ENCODE assay signal across 9 cellular contexts in genomic region chr2:12819098-12819465, GRCh38.
DNase-seq lines count a peak whose midpoint lies in the region; ATAC-seq, FAIRE-seq and TF ChIP-seq lines count a peak whose summit lies in the region.
"Had no signal": no experiment of that assay in that cellular context is flagged by ENCODE, and none has a peak within 500 bp of the region (broad histone marks: within the 10 kb centered on the region; RNA-seq: fewer than 3 reads in every experiment).

No MANE protein-coding gene starts in this region.

- H3K9me3 ChIP-seq in keratinocyte (ENCODE audit: control insufficient read depth, low read depth, low read length): no peaks in the 10 kb centered on the region
- no peaks in the 10 kb centered on the region for H3K9me3 ChIP-seq in suprapubic skin

- peaks cover 8% of the 10 kb centered on the region for H3K27me3 Mint-ChIP-seq in activated CD4-positive, alpha-beta memory T cell treated with anti-CD3 and anti-CD28 coated beads, Interleukin-2, amount 10 ng/mL, durations not matched to agents 7 days and 5 days

- H3K27me3 ChIP-seq in keratinocyte (ENCODE audit: control insufficient read depth, extremely low read depth, insufficient read depth, low read length) (no peaks in the 10 kb centered on the region), suprapubic skin (no peaks in the 10 kb centered on the region)

- CTCF ChIA-PET in activated CD4-positive, alpha-beta memory T cell treated with anti-CD3 and anti-CD28 coated beads, Interleukin-2, amount 10 ng/mL, durations not matched to agents 7 days and 5 days (lab: Charles Lee): no interaction called here

- peak; percentile 98 for FAIRE-seq in keratinocyte (lab: Jason Lieb, UNC)

- no peaks in the 10 kb centered on the region for H3K79me2 ChIP-seq in keratinocyte (ENCODE audit: control insufficient read depth, insufficient read depth, low read length)

- H3K4me3 Mint-ChIP-seq in activated CD4-positive, alpha-beta memory T cell treated with anti-CD3 and anti-CD28 coated beads, Interleukin-2, amount 10 ng/mL, durations not matched to agents 7 days and 5 days: no peak overlapping the region

- peaks cover 3% of the 10 kb centered on the region for H3K4me1 Mint-ChIP-seq in activated CD4-positive, alpha-beta memory T cell treated with anti-CD3 and anti-CD28 coated beads, Interleukin-2, amount 10 ng/mL, durations not matched to agents 7 days and 5 days

- H2AFZ ChIP-seq in keratinocyte (ENCODE audit: control insufficient read depth, low read length): peak overlapping the region; percentile 44

- TF ChIP-seq CTCF in astrocyte of the cerebellum (IDR thresholded peaks at IDR 0.05; ENCODE audit: low read depth, low read length, missing control alignments) (no peak), keratinocyte (optimal IDR thresholded peaks at IDR 0.05 in 1 of 3, IDR thresholded peaks at IDR 0.05 in 1 of 3, conservative IDR thresholded peaks at IDR 0.05 in 1 of 3; ENCODE audit: extremely low read depth in 1 of 3, insufficient read depth in 2 of 3, low read length in 3 of 3) (no peak), suprapubic skin (IDR thresholded peaks at IDR 0.05) (no peak)

- peak overlapping the region; percentile 5 for H3K4me2 ChIP-seq in keratinocyte (ENCODE audit: control insufficient read depth, extremely low read depth, insufficient read depth, low read depth, low read length)

- TF ChIP-seq POLR2A in suprapubic skin (IDR thresholded peaks at IDR 0.05): no peak

- H3K4me3 ChIP-seq in astrocyte of the cerebellum (ENCODE audit: low read depth, low read length) (no peak overlapping the region), keratinocyte (ENCODE audit: control insufficient read depth in 2 of 3, extremely low read depth in 1 of 3, insufficient read depth in 2 of 3, low read depth in 1 of 3, low read length in 3 of 3) (no peak overlapping the region), suprapubic skin (no peak overlapping the region)

- H3K9ac ChIP-seq in keratinocyte (ENCODE audit: control insufficient read depth, extremely low read depth, insufficient read depth, low read length): no peak overlapping the region

- no peaks in the 10 kb centered on the region for H3K9me3 Mint-ChIP-seq in activated CD4-positive, alpha-beta memory T cell treated with anti-CD3 and anti-CD28 coated beads, Interleukin-2, amount 10 ng/mL, durations not matched to agents 7 days and 5 days

- H3K27ac ChIP-seq in keratinocyte (ENCODE audit: control insufficient read depth, insufficient read depth, low read length): peak overlapping the region; percentile 11
- H3K27ac ChIP-seq in suprapubic skin: peak overlapping the region; percentile 80

- WGBS in suprapubic skin: 12% methylated on average over 3 of the region's 3 CpGs

- POLR2A ChIA-PET in activated CD4-positive, alpha-beta memory T cell treated with anti-CD3 and anti-CD28 coated beads, Interleukin-2, amount 10 ng/mL, durations not matched to agents 7 days and 5 days (lab: Charles Lee): no interaction called here

- in situ Hi-C loops in astrocyte of the cerebellum (cut with HindIII; ENCODE audit: low sequenced_read_pairs): no loop called here

- H3K9me1 ChIP-seq in keratinocyte (ENCODE audit: control insufficient read depth, extremely low read depth, insufficient read depth, low read length): no peaks in the 10 kb centered on the region

- TF ChIP-seq EP300 in suprapubic skin (IDR thresholded peaks at IDR 0.05): no peak

- H3K27ac Mint-ChIP-seq in activated CD4-positive, alpha-beta memory T cell treated with anti-CD3 and anti-CD28 coated beads, Interleukin-2, amount 10 ng/mL, durations not matched to agents 7 days and 5 days: no peak overlapping the region

- no peaks in the 10 kb centered on the region for H4K20me1 ChIP-seq in keratinocyte (ENCODE audit: control insufficient read depth, extremely low read depth, insufficient read depth, low read length)

- H3K4me1 ChIP-seq in keratinocyte (ENCODE audit: control insufficient read depth, extremely low read depth, insufficient read depth, low read length): peaks cover 25% of the 10 kb centered on the region
- peaks cover 19% of the 10 kb centered on the region for H3K4me1 ChIP-seq in suprapubic skin

- dilution Hi-C loops in keratinocyte (cut with MboI; ENCODE audit: extremely low pct_ligation_motif_present, low sequenced_read_pairs): no loop called here

- no peaks in the 10 kb centered on the region for H3K36me3 Mint-ChIP-seq in activated CD4-positive, alpha-beta memory T cell treated with anti-CD3 and anti-CD28 coated beads, Interleukin-2, amount 10 ng/mL, durations not matched to agents 7 days and 5 days (ENCODE audit: low read depth)

- H3K36me3 ChIP-seq in keratinocyte (ENCODE audit: control insufficient read depth in 2 of 2, extremely low read depth in 1 of 2, insufficient read depth in 2 of 2, low read length in 2 of 2): no peaks in the 10 kb centered on the region
- H3K36me3 ChIP-seq in suprapubic skin: no peaks in the 10 kb centered on the region

- ATAC-seq in HG03159 (IDR thresholded peaks at IDR 0.05; ENCODE audit: unreplicated experiment) (no peak), GM21526 (IDR thresholded peaks at IDR 0.05; ENCODE audit: low FRiP score, unreplicated experiment) (no peak)

- DNase-seq in HS-27A (ENCODE audit: low read depth): peak; percentile 98
- peak; percentile 97 for DNase-seq in astrocyte of the cerebellum (ENCODE audit: low read depth)
- peak; percentile 54 for DNase-seq in keratinocyte (ENCODE audit: low read depth, low spot score)
- peak; percentile 85 to 90 for DNase-seq in suprapubic skin (ENCODE audit: low spot score in 2 of 2)
- DNase-seq in NCI-H82 treated with DMSO at 0.1 percent for 48 hours (lab: John Stamatoyannopoulos, UW; ENCODE audit: unreplicated experiment): no peak
- DNase-seq in activated CD4-positive, alpha-beta memory T cell treated with anti-CD3 and anti-CD28 coated beads, Interleukin-2, amount 10 ng/mL, durations not matched to agents 7 days and 5 days: no peak
- DNase-seq: SHP77 treated with DMSO at 0.1 percent for 48 hours had no signal

Comparison
In these comparisons a context has a peak if more than half of its experiments do, and no peak if none do; other contexts are left out.
1. DNase-seq: peak in HS-27A (single experiment), astrocyte of the cerebellum (single experiment), keratinocyte (single experiment) and suprapubic skin (2 of 2); none in NCI-H82 treated with DMSO at 0.1 percent for 48 hours (single experiment) and activated CD4-positive, alpha-beta memory T cell treated with anti-CD3 and anti-CD28 coated beads, Interleukin-2, amount 10 ng/mL, durations not matched to agents 7 days and 5 days (single experiment).